Comparison of ENCODE assay signal across 9 cellular contexts in genomic region chr4:150209140-150209829, GRCh38.
DNase-seq lines count a peak whose midpoint lies in the region; ATAC-seq and TF ChIP-seq lines count a peak whose summit lies in the region.
"Had no signal": no experiment of that assay in that cellular context is flagged by ENCODE, and none has a peak within 500 bp of the region (broad histone marks: within the 10 kb centered on the region; RNA-seq: fewer than 3 reads in every experiment).

No MANE protein-coding gene starts in this region.

- H3K9me3 ChIP-seq in Peyer's patch, result no peaks in the 10 kb centered on the region
- H3K9me3 ChIP-seq in esophagus squamous epithelium, result no peaks in the 10 kb centered on the region
- no peaks in the 10 kb centered on the region for H3K9me3 ChIP-seq in osteoblast (ENCODE audit: low read depth, low read length)

- TF ChIP-seq POLR2A in Peyer's patch (IDR thresholded peaks at IDR 0.05) (no peak), esophagus squamous epithelium (IDR thresholded peaks at IDR 0.05) (no peak)

- H3K79me2 ChIP-seq in osteoblast (ENCODE audit: insufficient read depth, low read length), result no peaks in the 10 kb centered on the region

- H3K27ac ChIP-seq in Peyer's patch, result no peak overlapping the region
- no peak overlapping the region for H3K27ac ChIP-seq in esophagus squamous epithelium
- H3K27ac ChIP-seq in osteoblast (ENCODE audit: low read depth, low read length), result no peak overlapping the region

- H3K4me1 ChIP-seq in Peyer's patch, result no peaks in the 10 kb centered on the region
- peaks cover 0 to 6% (median 0%) of the 10 kb centered on the region in 3 donors for H3K4me1 ChIP-seq in esophagus squamous epithelium
- peaks cover 14% of the 10 kb centered on the region for H3K4me1 ChIP-seq in osteoblast (ENCODE audit: insufficient read depth, low read length)

- DNase-seq in activated CD4-positive, alpha-beta T cell treated with anti-CD3 and anti-CD28 coated beads for 48 hours, result peak; percentile 50
- no peak for DNase-seq in activated CD4-positive, alpha-beta T cell treated with anti-CD3 and anti-CD28 coated beads, Interleukin-2, amount 50 U/mL, for 4 hours
- peak in 2 of 3 donors; percentile 56 to 65 for DNase-seq in Peyer's patch
- DNase-seq in esophagus squamous epithelium (lab: John Stamatoyannopoulos, UW), result no peak
- DNase-seq in osteoblast (ENCODE audit: insufficient read length, low spot score, missing footprints), result peak; percentile 63
- no peak for DNase-seq in G401 (ENCODE audit: low spot score)

- intact Hi-C loops in esophagus squamous epithelium (cut with DNase I), result no loop called here

- H3K4me2 ChIP-seq in osteoblast (ENCODE audit: insufficient read depth, low read length), result no peak overlapping the region

- no peaks in the 10 kb centered on the region for H3K27me3 ChIP-seq in Peyer's patch
- H3K27me3 ChIP-seq in esophagus squamous epithelium, result peaks cover 0 to 5% (median 0%) of the 10 kb centered on the region in 4 donors
- no peaks in the 10 kb centered on the region for H3K27me3 ChIP-seq in osteoblast (ENCODE audit: insufficient read depth, low read length)

- peak in 4 of 6 experiments; percentile 11 to 35 (median 24) for TF ChIP-seq CTCF in Peyer's patch (IDR thresholded peaks at IDR 0.05)
- TF ChIP-seq CTCF in esophagus squamous epithelium (IDR thresholded peaks at IDR 0.05), result peak in 5 of 6 experiments; percentile 25 to 55 (median 44)
- TF ChIP-seq CTCF in osteoblast (IDR thresholded peaks at IDR 0.05; ENCODE audit: extremely low read depth, low read depth, low read length), result peak; percentile 68

- in situ Hi-C loops in G401 (cut with HindIII; ENCODE audit: low sequenced_read_pairs), result no loop called here

- WGBS in esophagus squamous epithelium, 2 donors, result 63 to 67% methylated on average over 6 of the region's 6 CpGs

- H3K4me3 ChIP-seq in Peyer's patch (no peak overlapping the region), esophagus squamous epithelium (no peak overlapping the region), osteoblast (ENCODE audit: insufficient read depth, low read length) (no peak overlapping the region)

- H2AFZ ChIP-seq in osteoblast (ENCODE audit: low read length), result no peak overlapping the region

- ATAC-seq in HG02870 (IDR thresholded peaks at IDR 0.05; ENCODE audit: unreplicated experiment), result peak; percentile 47
- no peak for ATAC-seq in activated CD4-positive, CD25-positive, alpha-beta regulatory T cell treated with anti-CD3 and anti-CD28 coated beads, Interleukin-2, amount 50 U/mL, for 24 hours
- ATAC-seq: stimulated activated effector memory CD8-positive, alpha-beta T cell treated with anti-CD3 and anti-CD28 coated beads, Interleukin-12 subunit alpha, Interleukin-12 subunit beta, amount 100 ng/mL, for 72 hours had no signal

- H4K20me1 ChIP-seq in osteoblast (ENCODE audit: insufficient read depth, low read length), result no peaks in the 10 kb centered on the region

- no peaks in the 10 kb centered on the region for H3K36me3 ChIP-seq in Peyer's patch
- no peaks in the 10 kb centered on the region for H3K36me3 ChIP-seq in esophagus squamous epithelium
- H3K36me3 ChIP-seq in osteoblast (ENCODE audit: insufficient read depth, low read length), result peaks cover 4% of the 10 kb centered on the region

Comparison
In these comparisons a context has a peak if more than half of its experiments do, and no peak if none do; other contexts are left out.
1. DNase-seq: peak in activated CD4-positive, alpha-beta T cell treated with anti-CD3 and anti-CD28 coated beads for 48 hours (single experiment), Peyer's patch (2 of 3) and osteoblast (single experiment); none in activated CD4-positive, alpha-beta T cell treated with anti-CD3 and anti-CD28 coated beads, Interleukin-2, amount 50 U/mL, for 4 hours (0 of 2), esophagus squamous epithelium (single experiment) and G401 (single experiment).
2. Peak in every context shown above with its lines, with median percentiles within 50 percentile points of each other: CTCF ChIP-seq.